ENCODE assay signal across 22 cellular contexts in the genomic region with DNA sequence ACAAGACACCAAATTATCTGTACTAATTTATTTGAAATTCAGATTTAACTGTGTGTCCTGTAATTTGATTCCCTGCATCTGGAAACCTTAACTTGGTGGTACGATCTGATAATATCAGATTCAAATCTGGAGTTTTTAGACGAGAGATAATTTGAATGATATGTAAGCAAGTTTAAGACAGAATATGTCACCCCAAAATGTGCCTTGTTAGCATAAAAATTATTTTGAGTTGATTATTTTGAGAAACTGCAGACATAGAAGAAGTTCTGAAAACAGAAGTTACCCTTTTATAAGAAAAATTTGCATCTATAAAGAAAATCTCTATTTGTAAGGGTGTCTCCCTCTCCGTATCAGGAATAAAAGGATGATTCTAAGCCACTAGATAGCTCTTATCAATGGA.
DNase-seq lines count a peak whose midpoint lies in the region; ATAC-seq, FAIRE-seq and TF ChIP-seq lines count a peak whose summit lies in the region.
"Had no signal": no experiment of that assay in that cellular context is flagged by ENCODE, and none has a peak within 500 bp of the region (broad histone marks: within the 10 kb centered on the region; RNA-seq: fewer than 3 reads in every experiment).

No MANE protein-coding gene starts in this region.

- H3K27ac Mint-ChIP-seq in activated naive CD4-positive, alpha-beta T cell treated with anti-CD3 and anti-CD28 coated beads for 36 hours, result no peak overlapping the region
- H3K27ac Mint-ChIP-seq in activated T-cell treated with anti-CD3 and anti-CD28 coated beads, Interleukin-2, amount 50 U/mL, for 72 hours, result no peak overlapping the region
- H3K27ac Mint-ChIP-seq: B cell; CD4-positive, alpha-beta T cell; CD8-positive, alpha-beta T cell had no signal

- no peak overlapping the region for H2AK9ac ChIP-seq in IMR-90 (replicated peaks; ENCODE audit: low read depth, low read length, poor library complexity)

- no peak overlapping the region for H3K4me3 Mint-ChIP-seq in activated naive CD4-positive, alpha-beta T cell treated with anti-CD3 and anti-CD28 coated beads for 36 hours
- no peak overlapping the region for H3K4me3 Mint-ChIP-seq in activated T-cell treated with anti-CD3 and anti-CD28 coated beads, Interleukin-2, amount 50 U/mL, for 72 hours
- H3K4me3 Mint-ChIP-seq: B cell; CD4-positive, alpha-beta T cell; CD8-positive, alpha-beta T cell had no signal

- no peak overlapping the region for H2AFZ ChIP-seq in IMR-90 (replicated peaks; ENCODE audit: low read length, poor library complexity)

- H3K4ac ChIP-seq in IMR-90 (ENCODE audit: low read depth, low read length), result no peak overlapping the region

- H2BK120ac ChIP-seq in IMR-90 (ENCODE audit: low read depth, low read length), result no peak overlapping the region

- H4K20me1 ChIP-seq in IMR-90 (ENCODE audit: insufficient read depth, low read length), result no peaks in the 10 kb centered on the region
- H4K20me1 ChIP-seq: BLaER1 treated with 17β-estradiol and CSF1 and Interleukin-3, amounts not matched to agents 10 nM and 100 nM had no signal

- no peak overlapping the region for H4K8ac ChIP-seq in IMR-90 (ENCODE audit: low read depth in 2 of 2, low read length in 2 of 2)

- ATAC-seq in A549 (no peak), IMR-90 (ENCODE audit: low read depth) (no peak), SK-N-SH treated with all-trans-retinoic acid at 6 μM for 48 hours (no peak), GM21390 (IDR thresholded peaks at IDR 0.05; ENCODE audit: unreplicated experiment) (no peak)
- no peak for ATAC-seq in activated T-cell treated with anti-CD3 and anti-CD28 coated beads, Interleukin-2, amount 50 U/mL, for 72 hours (replicated peaks in 1 of 2)
- ATAC-seq: CD8-positive, alpha-beta T cell had no signal

- TF ChIP-seq EP300 in A549 (IDR thresholded peaks at IDR 0.05), result no peak

- POLR2A ChIA-PET in A549 (lab: Yijun Ruan, JAX) (no interaction called here), IMR-90 (lab: Charles Lee; ENCODE audit: unreplicated experiment) (no interaction called here)

- H3K18ac ChIP-seq in IMR-90 (ENCODE audit: low read depth, low read length), result no peak overlapping the region

- H2BK15ac ChIP-seq in IMR-90 (ENCODE audit: low read depth, low read length), result no peak overlapping the region

- H4K5ac ChIP-seq in IMR-90 (ENCODE audit: low read depth, low read length), result no peak overlapping the region

- H2BK5ac ChIP-seq in IMR-90 (ENCODE audit: low read depth, low read length, poor library complexity, severe bottlenecking), result no peak overlapping the region

- dilution Hi-C loops in IMR-90 (cut with HindIII; ENCODE audit: low sequenced_read_pairs, unreplicated experiment), result no loop called here

- no peak overlapping the region for H3K4me3 ChIP-seq in A549
- no peak overlapping the region for H3K4me3 ChIP-seq in IMR-90 (ENCODE audit: insufficient read depth, low read depth, low read length)
- H3K4me3 ChIP-seq: BLaER1 treated with 17β-estradiol and CSF1 and Interleukin-3, amounts not matched to agents 10 nM and 100 nM had no signal

- intact Hi-C loops in IMR-90 (cut with micrococcal nuclease), result no loop called here
- intact Hi-C loops in activated naive CD4-positive, alpha-beta T cell treated with anti-CD3 and anti-CD28 coated beads for 36 hours (cut with micrococcal nuclease), result no loop called here

- no peak overlapping the region for H3K27ac ChIP-seq in A549
- no peak overlapping the region for H3K27ac ChIP-seq in IMR-90 (ENCODE audit: insufficient read depth, low read length)
- H3K27ac ChIP-seq: BLaER1 treated with 17β-estradiol and CSF1 and Interleukin-3, amounts not matched to agents 10 nM and 100 nM; C4-2B had no signal

- no peaks in the 10 kb centered on the region for H3K36me3 ChIP-seq in IMR-90 (ENCODE audit: control insufficient read depth, insufficient read depth, low read length)
- H3K36me3 ChIP-seq: BLaER1 treated with 17β-estradiol and CSF1 and Interleukin-3, amounts not matched to agents 10 nM and 100 nM had no signal

- H3K9me3 ChIP-seq in A549 (no peaks in the 10 kb centered on the region), IMR-90 (ENCODE audit: control insufficient read depth, insufficient read depth, low read length) (peaks cover 11% of the 10 kb centered on the region)
- H3K9me3 ChIP-seq: Caco-2 had no signal

- H3K4me2 ChIP-seq in A549 (no peak overlapping the region), IMR-90 (ENCODE audit: low read depth, low read length) (no peak overlapping the region)
- H3K4me2 ChIP-seq: BLaER1 treated with 17β-estradiol and CSF1 and Interleukin-3, amounts not matched to agents 10 nM and 100 nM had no signal

- H3K4me1 ChIP-seq in A549 (no peaks in the 10 kb centered on the region), IMR-90 (ENCODE audit: control insufficient read depth, insufficient read depth, low read length) (no peaks in the 10 kb centered on the region)
- H3K4me1 ChIP-seq: BLaER1 treated with 17β-estradiol and CSF1 and Interleukin-3, amounts not matched to agents 10 nM and 100 nM; Caco-2 had no signal

- H4K91ac ChIP-seq in IMR-90 (ENCODE audit: insufficient read depth, low read depth, low read length), result no peak overlapping the region

- no peaks in the 10 kb centered on the region for H3K36me3 Mint-ChIP-seq in activated naive CD4-positive, alpha-beta T cell treated with anti-CD3 and anti-CD28 coated beads for 36 hours (ENCODE audit: low read depth)
- peaks cover 1 to 5% of the 10 kb centered on the region in 2 donors for H3K36me3 Mint-ChIP-seq in activated T-cell treated with anti-CD3 and anti-CD28 coated beads, Interleukin-2, amount 50 U/mL, for 72 hours (ENCODE audit: insufficient read depth in 2 of 2)
- H3K36me3 Mint-ChIP-seq: CD8-positive, alpha-beta T cell had no signal

- no peak overlapping the region for H3K14ac ChIP-seq in IMR-90 (replicated peaks; ENCODE audit: low read depth, low read length)

- H3K9me1 ChIP-seq in IMR-90 (ENCODE audit: insufficient read depth, low read length), result no peaks in the 10 kb centered on the region

- H3K27me3 Mint-ChIP-seq in activated naive CD4-positive, alpha-beta T cell treated with anti-CD3 and anti-CD28 coated beads for 36 hours (ENCODE audit: low read depth), result no peaks in the 10 kb centered on the region
- H3K27me3 Mint-ChIP-seq in activated T-cell treated with anti-CD3 and anti-CD28 coated beads, Interleukin-2, amount 50 U/mL, for 72 hours (ENCODE audit: low read depth), result no peaks in the 10 kb centered on the region
- H3K27me3 Mint-ChIP-seq: B cell; CD4-positive, alpha-beta T cell had no signal

- no peaks in the 10 kb centered on the region for H3K4me1 Mint-ChIP-seq in activated naive CD4-positive, alpha-beta T cell treated with anti-CD3 and anti-CD28 coated beads for 36 hours (ENCODE audit: low read depth)
- no peaks in the 10 kb centered on the region for H3K4me1 Mint-ChIP-seq in activated T-cell treated with anti-CD3 and anti-CD28 coated beads, Interleukin-2, amount 50 U/mL, for 72 hours (ENCODE audit: low read depth)
- H3K4me1 Mint-ChIP-seq: B cell had no signal

- no peak overlapping the region for H3K23ac ChIP-seq in IMR-90 (ENCODE audit: low read depth, low read length)

- H3K9ac ChIP-seq in IMR-90 (ENCODE audit: low read depth, low read length), result no peak overlapping the region
- H3K9ac ChIP-seq: BLaER1 treated with 17β-estradiol and CSF1 and Interleukin-3, amounts not matched to agents 10 nM and 100 nM had no signal

- no peak for DNase-seq in A549 (ENCODE audit: low read depth in 1 of 2, low spot score in 1 of 2)
- DNase-seq in IMR-90, result no peak
- DNase-seq in activated naive CD4-positive, alpha-beta T cell treated with anti-CD3 and anti-CD28 coated beads for 36 hours, result no peak
- DNase-seq in activated T-cell treated with anti-CD3 and anti-CD28 coated beads, Interleukin-2, amount 50 U/mL, for 72 hours, result no peak
- DNase-seq: 8988T; AML-193; Caco-2; Calu3; CD4-positive, alpha-beta T cell; CD8-positive, alpha-beta T cell; DMS79 treated with DMSO at 0.1 percent for 48 hours; GF-D8 had no signal

- H2BK20ac ChIP-seq in IMR-90 (ENCODE audit: low read depth, low read length), result no peak overlapping the region

- TF ChIP-seq POLR2A in A549 (IDR thresholded peaks at IDR 0.05; ENCODE audit: low read length) (no peak), IMR-90 (IDR thresholded peaks at IDR 0.05; ENCODE audit: low read depth, low read length) (no peak)

- CTCF ChIA-PET in A549 (lab: Yijun Ruan, JAX), result no interaction called here
- CTCF ChIA-PET in IMR-90 (lab: Yijun Ruan, JAX), result no interaction called here
- CTCF ChIA-PET in activated naive CD4-positive, alpha-beta T cell treated with anti-CD3 and anti-CD28 coated beads for 36 hours (lab: Charles Lee), result no interaction called here

- no peak overlapping the region for H3K56ac ChIP-seq in IMR-90 (ENCODE audit: extremely low read depth, insufficient read depth, low read length)

- H3K27me3 ChIP-seq in IMR-90 (ENCODE audit: control insufficient read depth, insufficient read depth, low read length), result no peaks in the 10 kb centered on the region
- H3K27me3 ChIP-seq: BLaER1 treated with 17β-estradiol and CSF1 and Interleukin-3, amounts not matched to agents 10 nM and 100 nM had no signal

- no peak for TF ChIP-seq CTCF in A549 (IDR thresholded peaks at IDR 0.05)
- TF ChIP-seq CTCF in IMR-90 (conservative IDR thresholded peaks at IDR 0.05; ENCODE audit: low read depth, low read length), result no peak

- BruUV-seq in IMR-90 (replicated peaks; lab: Mats Ljungman, UMichigan), result no TSS peak

- TF ChIP-seq RAD21 in A549 (conservative IDR thresholded peaks at IDR 0.05 in 1 of 2, IDR thresholded peaks at IDR 0.05 in 1 of 2) (no peak), IMR-90 (IDR thresholded peaks at IDR 0.05; ENCODE audit: low read length) (no peak)

- no peak for FAIRE-seq in A549 (lab: Jason Lieb, UNC)
- FAIRE-seq: A204.1, D721Med, G401.6, GM12891, GM19239 had no signal

- in situ Hi-C loops in IMR-90 (cut with MboI; ENCODE audit: low sequenced_read_pairs), result no loop called here

- WGBS in A549 (ENCODE audit: missing lambda C conversion rate), result under 1% methylated on average over 3 of the region's 3 CpGs
- WGBS in IMR-90 (ENCODE audit: extremely low coverage in 2 of 2, insufficient read length in 1 of 2), 2 experiments, result no CpG with 5 or more reads among the region's 3 CpGs

- no peaks in the 10 kb centered on the region for H3K79me1 ChIP-seq in IMR-90 (ENCODE audit: low read depth in 1 of 2, low read length in 2 of 2)

- peaks cover 17% of the 10 kb centered on the region for H3K9me3 Mint-ChIP-seq in activated naive CD4-positive, alpha-beta T cell treated with anti-CD3 and anti-CD28 coated beads for 36 hours
- H3K9me3 Mint-ChIP-seq in activated T-cell treated with anti-CD3 and anti-CD28 coated beads, Interleukin-2, amount 50 U/mL, for 72 hours, result peaks cover 13 to 17% of the 10 kb centered on the region in 2 donors

- no peak overlapping the region for H2AK5ac ChIP-seq in IMR-90 (ENCODE audit: low read depth, low read length)

TF ChIP-seq in A549, 52 proteins besides CTCF, POLR2A, EP300 and RAD21 (continues in another document):
- TF ChIP-seq FOSL2 (IDR thresholded peaks at IDR 0.05) (no peak), FOSL2 (CRISPR knock-in tag; IDR thresholded peaks at IDR 0.05) (no peak)

TF ChIP-seq in IMR-90, 13 proteins besides CTCF, POLR2A, EP300 and RAD21:
- TF ChIP-seq RFX5 (IDR thresholded peaks at IDR 0.05; ENCODE audit: low read depth, low read length), result no peak
- peak; percentile 53; the same call in 1 of the 2 replicates for TF ChIP-seq MAFK (IDR thresholded peaks at IDR 0.05; ENCODE audit: low read depth, low read length)

TF ChIP-seq in SK-N-SH treated with all-trans-retinoic acid at 6 μM for 48 hours, 23 proteins besides CTCF, POLR2A, EP300 and RAD21 (continues in another document):
- peak; percentile 62; the same call in 1 of the 2 replicates for TF ChIP-seq TCF4 (CRISPR knock-in tag; IDR thresholded peaks at IDR 0.05; ENCODE audit: borderline replicate concordance)
